In genomic region chr10:3222068-3222467, GRCh38 we compare ENCODE assay signal across 14 cellular contexts. TPM values are rescaled to one million over a fixed set of nuclear protein-coding genes. Genes with fewer than 3 reads are reported as not detected.
DNase-seq lines count a peak whose midpoint lies in the region; ATAC-seq, FAIRE-seq and TF ChIP-seq lines count a peak whose summit lies in the region.
"Had no signal": no experiment of that assay in that cellular context is flagged by ENCODE, and none has a peak within 500 bp of the region (broad histone marks: within the 10 kb centered on the region; RNA-seq: fewer than 3 reads in every experiment).

No MANE protein-coding gene starts in this region.

- H3K4me3 ChIP-seq in LNCaP clone FGC (ENCODE audit: low read depth, low read length) (no peak overlapping the region), GM12878 (no peak overlapping the region), Caco-2 (ENCODE audit: low read depth, low read length) (no peak overlapping the region)
- H3K4me3 ChIP-seq: vagina had no signal

- no peak overlapping the region for H3K4me3 Mint-ChIP-seq in natural killer cell
- H3K4me3 Mint-ChIP-seq in Caco-2 (ENCODE audit: unreplicated experiment), result no peak overlapping the region
- H3K4me3 Mint-ChIP-seq: activated naive CD8-positive, alpha-beta T cell had no signal

- no peak for TF ChIP-seq EP300 in GM12878 (IDR thresholded peaks at IDR 0.05; ENCODE audit: borderline replicate concordance in 1 of 2, control insufficient read depth in 1 of 2, low read depth in 2 of 2, low read length in 2 of 2)

- ATAC-seq in GM12878, result no peak
- peak; percentile 58 to 68 (median 63) for ATAC-seq in natural killer cell

- no peak overlapping the region for H3K9ac ChIP-seq in GM12878 (ENCODE audit: control insufficient read depth, insufficient read depth, low read length)

- DNase-seq in EH (ENCODE audit: low read depth) (peak; percentile 35), LNCaP clone FGC (ENCODE audit: low read depth) (peak; percentile 44), GM12878 (ENCODE audit: low read depth, low spot score) (no peak), natural killer cell (no peak), cortex of kidney (lab: John Stamatoyannopoulos, UW) (no peak), Caco-2 (no peak), hippocampal formation (lab: John Stamatoyannopoulos, UW) (no peak)
- DNase-seq in stimulated activated CD4-positive, alpha-beta T cell treated with anti-CD3 and anti-CD28 coated beads, Interleukin-15, amount 100 ng/mL, for 24 hours, result no peak
- DNase-seq: activated CD4-positive, alpha-beta T cell treated with anti-CD3 and anti-CD28 coated beads, Interleukin-2, amount 50 U/mL, for 48 hours; DMS153; posterior cingulate gyrus had no signal

- CTCF ChIA-PET in GM12878 (lab: Yijun Ruan, JAX) (no interaction called here), Caco-2 (lab: Charles Lee) (no interaction called here)

- no peaks in the 10 kb centered on the region for H3K4me1 ChIP-seq in GM12878 (ENCODE audit: control insufficient read depth, insufficient read depth, low read length)
- no peaks in the 10 kb centered on the region for H3K4me1 ChIP-seq in Caco-2

- WGBS in GM12878 (ENCODE audit: insufficient coverage, insufficient replicate concordance, low lambda C conversion rate, missing lambda C conversion rate), result 51% methylated on average over 10 of the region's 10 CpGs

- H3K36me3 Mint-ChIP-seq in natural killer cell, result no peaks in the 10 kb centered on the region
- no peaks in the 10 kb centered on the region for H3K36me3 Mint-ChIP-seq in Caco-2 (ENCODE audit: insufficient read depth, unreplicated experiment)
- H3K36me3 Mint-ChIP-seq: activated naive CD8-positive, alpha-beta T cell had no signal

- peak; percentile 28; the same call in 1 of the 2 replicates for TF ChIP-seq RAD21 in GM12878 (IDR thresholded peaks at IDR 0.05; ENCODE audit: insufficient read depth, low read depth, low read length)

- peaks cover 0 to 2% of the 10 kb centered on the region in 2 experiments; a peak in 1 of 4 replicates for H3K27me3 ChIP-seq in GM12878 (replicated peaks in 1 of 2; ENCODE audit: control insufficient read depth in 2 of 2, insufficient read depth in 2 of 2, low read length in 1 of 2)
- no peaks in the 10 kb centered on the region for H3K27me3 ChIP-seq in Caco-2 (replicated peaks; ENCODE audit: control insufficient read depth, insufficient read depth, low read length)
- H3K27me3 ChIP-seq: vagina had no signal

- peaks cover 9 to 10% of the 10 kb centered on the region in 2 donors for H3K4me1 Mint-ChIP-seq in natural killer cell
- H3K4me1 Mint-ChIP-seq in Caco-2 (ENCODE audit: low read depth, unreplicated experiment), result no peaks in the 10 kb centered on the region

- peak; percentile 70 for TF ChIP-seq CTCF in LNCaP clone FGC (IDR thresholded peaks at IDR 0.05; ENCODE audit: control insufficient read depth, extremely low read depth, insufficient read depth)
- TF ChIP-seq CTCF in GM12878 (IDR thresholded peaks at IDR 0.05 in 2 of 3, conservative IDR thresholded peaks at IDR 0.05 in 1 of 3; ENCODE audit: control insufficient read depth in 2 of 3, extremely low read depth in 1 of 3, insufficient read depth in 1 of 3, low read depth in 3 of 3, low read length in 3 of 3), result no peak
- TF ChIP-seq CTCF in natural killer cell (IDR thresholded peaks at IDR 0.05), result no peak
- TF ChIP-seq CTCF in Caco-2 (IDR thresholded peaks at IDR 0.05; ENCODE audit: insufficient read depth in 1 of 2, low read depth in 1 of 2, low read length in 1 of 2, severe bottlenecking in 1 of 2, unreplicated experiment in 1 of 2), result no peak

- H3K4me2 ChIP-seq in GM12878 (ENCODE audit: control insufficient read depth, insufficient read depth), result no peak overlapping the region

- POLR2A ChIA-PET in GM12878 (lab: Charles Lee), result no interaction called here
- POLR2A ChIA-PET in Caco-2 (lab: Charles Lee), result no interaction called here

- FAIRE-seq in GM12878 (lab: Jason Lieb, UNC), result no peak
- FAIRE-seq: endometrium had no signal

- no peak overlapping the region for H2AFZ ChIP-seq in GM12878 (ENCODE audit: control insufficient read depth, low read depth, low read length)

- intact Hi-C loops in GM12878 (cut with micrococcal nuclease; ENCODE audit: unreplicated experiment) (no loop called here), natural killer cell (cut with micrococcal nuclease) (loop anchor here (1.0 to 10.0 kb wide), 3 partner anchors 24 to 1013 kb away; no protein-coding TSS in a partner anchor), Caco-2 (cut with micrococcal nuclease; ENCODE audit: unreplicated experiment) (no loop called here)

- no peak for TF ChIP-seq POLR2A in GM12878 (IDR thresholded peaks at IDR 0.05; ENCODE audit: low read depth, low read length)

- H3K9me3 ChIP-seq in GM12878 (replicated peaks; ENCODE audit: control insufficient read depth, insufficient read depth, low read length), result no peaks in the 10 kb centered on the region
- no peaks in the 10 kb centered on the region; the same call in 1 of the 2 replicates for H3K9me3 ChIP-seq in Caco-2
- H3K9me3 ChIP-seq: vagina had no signal

- H3K27me3 Mint-ChIP-seq in natural killer cell (ENCODE audit: low read depth in 2 of 2) (peaks cover 0 to 3% of the 10 kb centered on the region in 2 donors), Caco-2 (ENCODE audit: insufficient read depth, unreplicated experiment) (peaks cover 3% of the 10 kb centered on the region)

- no peak overlapping the region for H3K27ac Mint-ChIP-seq in natural killer cell
- H3K27ac Mint-ChIP-seq in Caco-2 (ENCODE audit: unreplicated experiment), result no peak overlapping the region
- H3K27ac Mint-ChIP-seq: activated naive CD8-positive, alpha-beta T cell had no signal

- peaks cover 4 to 10% of the 10 kb centered on the region in 2 donors for H3K9me3 Mint-ChIP-seq in natural killer cell
- H3K9me3 Mint-ChIP-seq in Caco-2 (ENCODE audit: unreplicated experiment), result peaks cover 14% of the 10 kb centered on the region

- SMC1A ChIA-PET in GM12878 (lab: Charles Lee; ENCODE audit: uncharacterized antibody, unreplicated experiment), result no interaction called here

- BruUV-seq in GM12878 (replicated peaks; lab: Mats Ljungman, UMichigan) (no TSS peak), Caco-2 (replicated peaks; lab: Mats Ljungman, UMichigan) (no TSS peak)

- RAD21 ChIA-PET in GM12878 (lab: Charles Lee; ENCODE audit: unreplicated experiment), result no interaction called here

- no peaks in the 10 kb centered on the region for H3K36me3 ChIP-seq in GM12878 (ENCODE audit: control insufficient read depth in 2 of 2, insufficient read depth in 2 of 2, low read length in 1 of 2)
- H3K36me3 ChIP-seq in Caco-2 (ENCODE audit: control insufficient read depth, insufficient read depth, low read length), result no peaks in the 10 kb centered on the region
- H3K36me3 ChIP-seq: vagina had no signal

- no peaks in the 10 kb centered on the region for H3K79me2 ChIP-seq in GM12878 (ENCODE audit: control insufficient read depth, insufficient read depth, low read length)

- no peaks in the 10 kb centered on the region for H4K20me1 ChIP-seq in GM12878 (ENCODE audit: control insufficient read depth, insufficient read depth)

- in situ Hi-C loops in GM12878 (cut with MboI), result no loop called here

- no peak overlapping the region for H3K27ac ChIP-seq in GM12878 (ENCODE audit: control insufficient read depth, insufficient read depth)
- H3K27ac ChIP-seq: vagina had no signal

TF ChIP-seq in GM12878, 131 proteins besides CTCF, POLR2A, EP300 and RAD21:
- no peak for TF ChIP-seq ZNF217 (IDR thresholded peaks at IDR 0.05)
- TF ChIP-seq RAD51 (IDR thresholded peaks at IDR 0.05), result no peak
- TF ChIP-seq SIX5 (IDR thresholded peaks at IDR 0.05; ENCODE audit: low read depth, low read length, severe bottlenecking), result no peak
- no peak for TF ChIP-seq HDAC2 (IDR thresholded peaks at IDR 0.05)

RNA-seq across cellular contexts. Expression of gene PITRM1, which starts 49.5 kb away (rescaled TPM):
- 103 and 110 TPM in 2 replicates for total RNA-seq in GM12878 (2013; cell fraction: nucleolus; rRNA removed)
- total RNA-seq in GM12878 (2014; rRNA removed), result 44.7 and 45.5 TPM in 2 replicates
- 42.7 and 45.3 TPM in 2 replicates for total RNA-seq in GM12878 (2014; rRNA removed; fragmentation: Illumina TruSeq; extraction: Trizol)
- 51.6 and 52.2 TPM in 2 replicates for total RNA-seq in GM12878 (2021)
- 28.4 TPM for polyA plus RNA-seq in GM12878 (2011; ENCODE audit: low read depth)
- 17.1 and 21.3 TPM in 2 replicates for polyA plus RNA-seq in GM12878 (2011; rRNA removed)
- 28.0 and 34.7 TPM in 2 replicates for polyA plus RNA-seq in GM12878 (2011; cell fraction: cytosol; rRNA removed)
- polyA plus RNA-seq in GM12878 (2011; cell fraction: nucleus; rRNA removed), result 138 and 146 TPM in 2 replicates
- 43.2 and 44.8 TPM in 2 replicates for polyA plus RNA-seq in GM12878 (2012)
- 47.6 and 52.2 TPM in 2 replicates for polyA plus RNA-seq in GM12878 (2014; fragmentation: Illumina TruSeq; extraction: Trizol)
- polyA plus RNA-seq in GM12878 (2014; fragmentation: Nextera tagmentation; extraction: Ambion mirVana), result 10 to 100 TPM; 15.5 to 22.8 TPM
- 27.3 and 28.2 TPM in 2 replicates for polyA plus RNA-seq in GM12878 (2014; rRNA removed)
- polyA plus RNA-seq in GM12878 (2016; fragmentation: Nextera tagmentation; extraction: Ambion mirVana), result 10 to 100 TPM; 52.3 to 53.0 TPM
- polyA minus RNA-seq in GM12878 (2011; rRNA and poly(A)+ RNA removed), result 21.8 and 27.1 TPM in 2 replicates
- 17.2 and 17.6 TPM in 2 replicates for polyA minus RNA-seq in GM12878 (2011; cell fraction: cytosol; rRNA and poly(A)+ RNA removed)
- 32.5 and 45.8 TPM in 2 replicates for polyA minus RNA-seq in GM12878 (2011; cell fraction: nucleus; rRNA and poly(A)+ RNA removed)
- total RNA-seq in natural killer cell, result 10 to 100 TPM; 67.1 to 89.0 (median 70.6) TPM
- 80.5 and 85.4 TPM in 2 replicates for total RNA-seq in Caco-2 (2022)

Comparison
In these comparisons a context has a peak if more than half of its experiments do, and no peak if none do; other contexts are left out.
1. DNase-seq: peak in EH (single experiment) and LNCaP clone FGC (single experiment); none in GM12878 (single experiment), natural killer cell (single experiment), cortex of kidney (single experiment), Caco-2 (0 of 2), hippocampal formation (0 of 2) and stimulated activated CD4-positive, alpha-beta T cell treated with anti-CD3 and anti-CD28 coated beads, Interleukin-15, amount 100 ng/mL, for 24 hours (single experiment).